Comparison of ENCODE assay signal across 2 cellular contexts in genomic region chr1:100456880-100457279, GRCh38.
A peak's percentile ranks its signal among the peaks of the same experiment; 100 is the strongest.
TF ChIP-seq lines count a peak whose summit lies in the region.

No MANE protein-coding gene starts in this region.

TF ChIP-seq in HEK293, 187 proteins besides CTCF, POLR2A, EP300 and RAD21:
- peak; percentile 66 for TF ChIP-seq ZNF2 (tag by site-specific recombination; IDR thresholded peaks at IDR 0.05)
- TF ChIP-seq PRDM6 (tag by site-specific recombination; IDR thresholded peaks at IDR 0.05): peak; percentile 63
- no peak for TF ChIP-seq ZNF174 (tag by site-specific recombination; IDR thresholded peaks at IDR 0.05)
- TF ChIP-seq ZNF561 (tag by site-specific recombination; IDR thresholded peaks at IDR 0.05; ENCODE audit: borderline replicate concordance): no peak
- TF ChIP-seq ZNF639 (tag by site-specific recombination; IDR thresholded peaks at IDR 0.05): no peak

TF ChIP-seq in K562, 482 proteins besides CTCF, POLR2A, EP300 and RAD21:
- TF ChIP-seq C11orf30 (IDR thresholded peaks at IDR 0.05; ENCODE audit: low read depth) (0 out of 2 replicates have a peak, but pooled peaks have one; percentile 6), ZNF79 (CRISPR knock-in tag; IDR thresholded peaks at IDR 0.05; ENCODE audit: low read depth) (peak; percentile 87), ARID1B (IDR thresholded peaks at IDR 0.05) (peak; percentile 36; the same call in 1 of the 2 replicates), DNMT1 (IDR thresholded peaks at IDR 0.05) (no peak), SOX6 (IDR thresholded peaks at IDR 0.05) (0 out of 2 replicates have a peak, but pooled peaks have one; percentile 13), CBFA2T3 (IDR thresholded peaks at IDR 0.05) (peak; percentile 13; the same call in 1 of the 2 replicates)
